ENCODE assay signal across 21 cellular contexts in genomic region chr4:155690044-155690837, GRCh38. TPM values are rescaled to one million over a fixed set of nuclear protein-coding genes. Genes with fewer than 3 reads are reported as not detected.
DNase-seq lines count a peak whose midpoint lies in the region; ATAC-seq and TF ChIP-seq lines count a peak whose summit lies in the region.
"Had no signal": no experiment of that assay in that cellular context is flagged by ENCODE, and none has a peak within 500 bp of the region (broad histone marks: within the 10 kb centered on the region; RNA-seq: fewer than 3 reads in every experiment).

No MANE protein-coding gene starts in this region.

- no peak overlapping the region for H3K9ac ChIP-seq in mesenchymal stem cell (ENCODE audit: low read length)

- no peak overlapping the region for H3K4me3 ChIP-seq in cardiac muscle cell
- no peak overlapping the region for H3K4me3 ChIP-seq in mesenchymal stem cell (ENCODE audit: insufficient read depth in 1 of 2, low read depth in 1 of 2, low read length in 2 of 2)
- H3K4me3 ChIP-seq in thoracic aorta: no peak overlapping the region
- H3K4me3 ChIP-seq in OCI-LY7 (ENCODE audit: low read depth, low read length, poor library complexity, severe bottlenecking): no peak overlapping the region
- H3K4me3 ChIP-seq: GM12878, HAP-1 had no signal

- DNase-seq in DMS 273 (lab: John Stamatoyannopoulos, UW; ENCODE audit: unreplicated experiment) (peak; percentile 2), DMS 273 treated with DMSO at 0.1 percent for 48 hours (lab: John Stamatoyannopoulos, UW) (no peak), cardiac muscle cell (ENCODE audit: low read depth in 1 of 2, low spot score in 1 of 2) (no peak), mesenchymal stem cell (no peak), thoracic aorta (ENCODE audit: low spot score) (no peak), amygdala (lab: John Stamatoyannopoulos, UW) (no peak), HK-2 (ENCODE audit: unreplicated experiment) (no peak), OCI-LY7 (ENCODE audit: low spot score) (no peak)
- DNase-seq: CD4-positive, alpha-beta memory T cell; DMS79 treated with DMSO at 0.1 percent for 48 hours; MV-4-11; NCI-H1417; NCI-H2029; NCI-H2171 treated with DMSO at 0.1 percent for 48 hours; NCI-H446 treated with DMSO at 0.1 percent for 48 hours; NK-92 treated with Interleukin-12 subunit alpha and Interleukin-12 subunit beta, amount 100 ng/mL, for 24 hours; OCI-M1 had no signal

- no peaks in the 10 kb centered on the region for H3K9me3 ChIP-seq in cardiac muscle cell (ENCODE audit: low read depth)
- H3K9me3 ChIP-seq in mesenchymal stem cell (ENCODE audit: control insufficient read depth, low read length): no peaks in the 10 kb centered on the region
- H3K9me3 ChIP-seq in thoracic aorta: no peaks in the 10 kb centered on the region
- no peaks in the 10 kb centered on the region for H3K9me3 ChIP-seq in OCI-LY7 (ENCODE audit: low read length)
- H3K9me3 ChIP-seq: HAP-1 had no signal

- no peak overlapping the region for H4K8ac ChIP-seq in mesenchymal stem cell (ENCODE audit: low read length)

- no peak overlapping the region for H2BK5ac ChIP-seq in mesenchymal stem cell (ENCODE audit: low read depth, low read length, poor library complexity, severe bottlenecking)

- peak overlapping the region; percentile 73 for H2AK5ac ChIP-seq in mesenchymal stem cell (ENCODE audit: low read length, severe bottlenecking)

- H3K4ac ChIP-seq in mesenchymal stem cell (ENCODE audit: low read depth in 1 of 2, low read length in 2 of 2): no peak overlapping the region

- no peaks in the 10 kb centered on the region for H3K36me3 ChIP-seq in cardiac muscle cell
- H3K36me3 ChIP-seq in mesenchymal stem cell (ENCODE audit: control insufficient read depth in 1 of 2, insufficient read depth in 2 of 2, low read depth in 1 of 2, low read length in 2 of 2): no peaks in the 10 kb centered on the region
- no peaks in the 10 kb centered on the region for H3K36me3 ChIP-seq in thoracic aorta
- no peaks in the 10 kb centered on the region for H3K36me3 ChIP-seq in OCI-LY7 (ENCODE audit: insufficient read depth, low read length)
- H3K36me3 ChIP-seq: HAP-1 had no signal

- peak overlapping the region; percentile 61 for H3K27ac ChIP-seq in cardiac muscle cell
- no peak overlapping the region for H3K27ac ChIP-seq in mesenchymal stem cell (ENCODE audit: low read length, poor library complexity, severe bottlenecking)
- H3K27ac ChIP-seq in thoracic aorta: peak overlapping the region; percentile 41 to 44
- H3K27ac ChIP-seq in OCI-LY7 (ENCODE audit: low read depth, low read length, poor library complexity, severe bottlenecking): no peak overlapping the region
- H3K27ac ChIP-seq: 22Rv1 had no signal

- POLR2A ChIA-PET in OCI-LY7 (lab: Charles Lee): no interaction called here

- WGBS in mesenchymal stem cell: 86% methylated on average over 3 of the region's 3 CpGs

- H4K91ac ChIP-seq in mesenchymal stem cell (ENCODE audit: low read length): no peak overlapping the region

- no TSS peak for BruUV-seq in OCI-LY7 (replicated peaks; lab: Mats Ljungman, UMichigan)

- no peak overlapping the region for H2BK15ac ChIP-seq in mesenchymal stem cell (ENCODE audit: low read depth, poor library complexity, severe bottlenecking)

- H3K4me2 ChIP-seq in mesenchymal stem cell (ENCODE audit: low read length, poor library complexity, severe bottlenecking) (no peak overlapping the region), OCI-LY7 (ENCODE audit: low read length) (no peak overlapping the region)

- H3K27me3 ChIP-seq in cardiac muscle cell (no peaks in the 10 kb centered on the region), mesenchymal stem cell (ENCODE audit: control insufficient read depth in 1 of 2, insufficient read depth in 1 of 2, low read length in 2 of 2) (no peaks in the 10 kb centered on the region), thoracic aorta (replicated peaks; ENCODE audit: insufficient read depth) (no peaks in the 10 kb centered on the region)

- H3K23ac ChIP-seq in mesenchymal stem cell (ENCODE audit: low read length in 2 of 2): no peak overlapping the region

- H3K18ac ChIP-seq in mesenchymal stem cell (ENCODE audit: low read depth in 1 of 2, low read length in 2 of 2): no peak overlapping the region

- no peaks in the 10 kb centered on the region for H3K9me2 ChIP-seq in OCI-LY7 (ENCODE audit: insufficient read depth, low read length)

- H3K14ac ChIP-seq in mesenchymal stem cell (ENCODE audit: low read length in 2 of 2): no peak overlapping the region

- no peak for ATAC-seq in thoracic aorta (ENCODE audit: insufficient number of reproducible peaks, low FRiP score, low read depth)
- ATAC-seq: GM12878 had no signal

- H3K79me2 ChIP-seq in OCI-LY7 (ENCODE audit: insufficient read depth, low read depth, low read length): no peaks in the 10 kb centered on the region

- H4K20me1 ChIP-seq in OCI-LY7 (ENCODE audit: insufficient read depth, low read length): no peaks in the 10 kb centered on the region

- no peak overlapping the region for H2BK12ac ChIP-seq in mesenchymal stem cell (ENCODE audit: low read length in 2 of 2)

- H2AFZ ChIP-seq in mesenchymal stem cell (ENCODE audit: low read depth, low read length): no peak overlapping the region
- H2AFZ ChIP-seq in OCI-LY7 (ENCODE audit: low read length): no peak overlapping the region

- intact Hi-C loops in OCI-LY7 (cut with micrococcal nuclease; ENCODE audit: unreplicated experiment): no loop called here

- CTCF ChIA-PET in OCI-LY7 (lab: Charles Lee; ENCODE audit: unreplicated experiment): no interaction called here

- TF ChIP-seq CTCF in cardiac muscle cell (IDR thresholded peaks at IDR 0.05; ENCODE audit: low read depth, low read length): no peak
- TF ChIP-seq CTCF in thoracic aorta (IDR thresholded peaks at IDR 0.05): no peak
- no peak for TF ChIP-seq CTCF in OCI-LY7 (conservative IDR thresholded peaks at IDR 0.05; ENCODE audit: low read length)

- H3K4me1 ChIP-seq in cardiac muscle cell (ENCODE audit: low read depth): peaks cover 38% of the 10 kb centered on the region
- no peaks in the 10 kb centered on the region for H3K4me1 ChIP-seq in mesenchymal stem cell (ENCODE audit: control insufficient read depth, insufficient read depth, low read depth, low read length)
- peaks cover 38 to 62% of the 10 kb centered on the region in 2 donors for H3K4me1 ChIP-seq in thoracic aorta (ENCODE audit: control insufficient read depth in 1 of 2, low read depth in 2 of 2)
- H3K4me1 ChIP-seq in OCI-LY7 (ENCODE audit: insufficient read depth, low read length, poor library complexity, severe bottlenecking): no peaks in the 10 kb centered on the region

- H3K79me1 ChIP-seq in mesenchymal stem cell (replicated peaks; ENCODE audit: low read length, poor library complexity, severe bottlenecking): peaks cover 6% of the 10 kb centered on the region

- no peak overlapping the region for H2BK120ac ChIP-seq in mesenchymal stem cell (ENCODE audit: low read depth, low read length)

RNA-seq across cellular contexts. Expression of gene GUCY1A1, which starts 23.6 kb away (rescaled TPM):
- total RNA-seq in cardiac muscle cell (123 TPM in 2 replicates), thoracic aorta (100 to 1,000 TPM; 110 to 135 TPM), OCI-LY7 (2022) (not detected in 2 replicates)
- polyA plus RNA-seq in cardiac muscle cell: 92.9 and 111 TPM in 2 replicates
- 3.6 TPM for polyA plus RNA-seq in mesenchymal stem cell (2013, experiment 1 of 2)
- polyA plus RNA-seq in mesenchymal stem cell (2013, experiment 2 of 2): 2.6 TPM
- total RNA-seq in OCI-LY7 (2014; rRNA removed; shearing (Covaris generic)): not detected in 2 replicates
- total RNA-seq: CD4-positive, alpha-beta memory T cell; RPMI7951 had no signal
- polyA plus RNA-seq: CD4-positive, alpha-beta memory T cell had no signal

Comparison
In these comparisons a context has a peak if more than half of its experiments do, and no peak if none do; other contexts are left out.
1. H3K27ac ChIP-seq: peak in cardiac muscle cell (single experiment) and thoracic aorta (2 of 2); none in mesenchymal stem cell (single experiment) and OCI-LY7 (single experiment).
2. RNA of gene GUCY1A1, which starts 23.6 kb away (total RNA-seq): 110 to 135 TPM in thoracic aorta and 123 TPM in cardiac muscle cell; not detected in OCI-LY7; every median in the first group is over 100 times any median in the second.